ENCODE assay signal across 19 cellular contexts in genomic region chr3:126439968-126440708, GRCh38. TPM values are rescaled to one million over a fixed set of nuclear protein-coding genes. Genes with fewer than 3 reads are reported as not detected.
DNase-seq lines count a peak whose midpoint lies in the region; ATAC-seq and TF ChIP-seq lines count a peak whose summit lies in the region.
"Had no signal": no experiment of that assay in that cellular context is flagged by ENCODE, and none has a peak within 500 bp of the region (broad histone marks: within the 10 kb centered on the region; RNA-seq: fewer than 3 reads in every experiment).

No MANE protein-coding gene starts in this region.

- H3K36me3 ChIP-seq in endodermal cell (ENCODE audit: control insufficient read depth, insufficient read depth, low read length): peaks cover 19% of the 10 kb centered on the region
- H3K36me3 ChIP-seq in upper lobe of left lung: peaks cover 15 to 71% (median 52%) of the 10 kb centered on the region in 4 donors

- H3K27ac ChIP-seq in endodermal cell (ENCODE audit: low read depth, low read length): no peak overlapping the region
- H3K27ac ChIP-seq in upper lobe of left lung: no peak overlapping the region

- no peak overlapping the region for H3K4me3 Mint-ChIP-seq in activated naive CD4-positive, alpha-beta T cell treated with anti-CD3 and anti-CD28 coated beads, Interleukin-2, amount 50 U/mL, for 24 hours
- no peak overlapping the region for H3K4me3 Mint-ChIP-seq in endodermal cell

- no peak for TF ChIP-seq EP300 in upper lobe of left lung (IDR thresholded peaks at IDR 0.05)

- no peaks in the 10 kb centered on the region for H3K9me3 Mint-ChIP-seq in activated naive CD4-positive, alpha-beta T cell treated with anti-CD3 and anti-CD28 coated beads, Interleukin-2, amount 50 U/mL, for 24 hours
- no peaks in the 10 kb centered on the region for H3K9me3 Mint-ChIP-seq in endodermal cell

- no peaks in the 10 kb centered on the region for H3K27me3 Mint-ChIP-seq in activated naive CD4-positive, alpha-beta T cell treated with anti-CD3 and anti-CD28 coated beads, Interleukin-2, amount 50 U/mL, for 24 hours
- no peaks in the 10 kb centered on the region for H3K27me3 Mint-ChIP-seq in endodermal cell (ENCODE audit: insufficient read depth)

- H3K9me3 ChIP-seq in endodermal cell (ENCODE audit: control insufficient read depth, low read length) (no peaks in the 10 kb centered on the region), upper lobe of left lung (no peaks in the 10 kb centered on the region)

- TF ChIP-seq POLR2A in upper lobe of left lung (IDR thresholded peaks at IDR 0.05): no peak

- no peak for ATAC-seq in HG02588 (IDR thresholded peaks at IDR 0.05; ENCODE audit: unreplicated experiment)
- ATAC-seq in HG03039 (IDR thresholded peaks at IDR 0.05; ENCODE audit: unreplicated experiment): no peak
- no peak for ATAC-seq in upper lobe of left lung (ENCODE audit: low FRiP score in 2 of 2)
- ATAC-seq: GM12878 had no signal

- WGBS in endodermal cell (ENCODE audit: insufficient coverage in 1 of 2, insufficient read length in 1 of 2), 2 experiments: 85 to 90% methylated on average over 9 to 12 of the region's 12 CpGs
- WGBS in upper lobe of left lung, 2 donors: 92 to 94% methylated on average over 11 to 12 of the region's 12 CpGs

- H3K27ac Mint-ChIP-seq in activated naive CD4-positive, alpha-beta T cell treated with anti-CD3 and anti-CD28 coated beads, Interleukin-2, amount 50 U/mL, for 24 hours: peak overlapping the region; percentile 62
- peak overlapping the region; percentile 55 for H3K27ac Mint-ChIP-seq in endodermal cell

- H3K4me3 ChIP-seq in endodermal cell (ENCODE audit: low read length): no peak overlapping the region
- no peak overlapping the region for H3K4me3 ChIP-seq in upper lobe of left lung
- H3K4me3 ChIP-seq: GM12878 had no signal

- TF ChIP-seq CTCF in endodermal cell (conservative IDR thresholded peaks at IDR 0.05): no peak
- no peak for TF ChIP-seq CTCF in upper lobe of left lung (IDR thresholded peaks at IDR 0.05)

- no peaks in the 10 kb centered on the region for H3K4me1 ChIP-seq in endodermal cell (ENCODE audit: control insufficient read depth, insufficient read depth, low read length)
- H3K4me1 ChIP-seq in upper lobe of left lung: no peaks in the 10 kb centered on the region

- H3K9ac ChIP-seq in endodermal cell (ENCODE audit: extremely low read depth, low read length, poor library complexity, severe bottlenecking): no peak overlapping the region

- H3K27me3 ChIP-seq in endodermal cell (ENCODE audit: control insufficient read depth, insufficient read depth, low read length, poor library complexity, severe bottlenecking) (no peaks in the 10 kb centered on the region), upper lobe of left lung (no peaks in the 10 kb centered on the region)

- peaks cover 10% of the 10 kb centered on the region for H3K36me3 Mint-ChIP-seq in activated naive CD4-positive, alpha-beta T cell treated with anti-CD3 and anti-CD28 coated beads, Interleukin-2, amount 50 U/mL, for 24 hours
- peaks cover 28% of the 10 kb centered on the region for H3K36me3 Mint-ChIP-seq in endodermal cell (ENCODE audit: low read depth)

- DNase-seq in activated naive CD4-positive, alpha-beta T cell treated with Interleukin-2 at 50 U/mL for 16 hours: no peak
- DNase-seq in D341Med (ENCODE audit: low spot score) (peak; percentile 15), endodermal cell (peak; percentile 26), upper lobe of left lung (no peak)
- DNase-seq in stimulated activated CD8-positive, alpha-beta memory T cell treated with anti-CD3 and anti-CD28 coated beads, Interleukin-4, amount 100 ng/mL, for 48 hours: peak; percentile 4
- DNase-seq: DMS79, NCI-H1048, NCI-H146, NCI-H2081 treated with DMSO at 0.1 percent for 48 hours, NCI-H345, NCI-H526 treated with DMSO at 0.1 percent for 48 hours, OCI-M1 had no signal

- no peaks in the 10 kb centered on the region for H3K4me1 Mint-ChIP-seq in activated naive CD4-positive, alpha-beta T cell treated with anti-CD3 and anti-CD28 coated beads, Interleukin-2, amount 50 U/mL, for 24 hours
- no peaks in the 10 kb centered on the region for H3K4me1 Mint-ChIP-seq in endodermal cell

RNA-seq across cellular contexts. Expression of gene ZXDC, which starts 35.6 kb away (rescaled TPM):
- total RNA-seq in endodermal cell (10 to 100 TPM; 30.5 to 31.6 TPM), upper lobe of left lung (100 to 1,000 TPM in 1 of 6 donors, 10 to 100 TPM in 5; 35.9 to 112 (median 53.5) TPM)
- 22.5 TPM for polyA plus RNA-seq in endodermal cell (2013, experiment 1 of 2)
- polyA plus RNA-seq in endodermal cell (2013, experiment 2 of 2): 21.5 TPM

RNA-seq across cellular contexts. Expression of gene CFAP100, which starts 45.4 kb away (rescaled TPM):
- total RNA-seq in endodermal cell: under 1 TPM; 0.44 to 0.66 TPM
- 2.6 TPM for polyA plus RNA-seq in endodermal cell (2013, experiment 1 of 2)
- 1.6 TPM for polyA plus RNA-seq in endodermal cell (2013, experiment 2 of 2)
- 10 to 100 TPM in 4 of 6 donors, 1 to 10 TPM in 1, under 1 TPM in 1; 0.09 to 57.9 (median 21.6) TPM for total RNA-seq in upper lobe of left lung
- total RNA-seq: A673, G401, GM12878, HT1080 had no signal

Comparison
In these comparisons a context has a peak if more than half of its experiments do, and no peak if none do; other contexts are left out.
1. DNase-seq: peak in D341Med (single experiment), endodermal cell (single experiment) and stimulated activated CD8-positive, alpha-beta memory T cell treated with anti-CD3 and anti-CD28 coated beads, Interleukin-4, amount 100 ng/mL, for 48 hours (single experiment); none in activated naive CD4-positive, alpha-beta T cell treated with Interleukin-2 at 50 U/mL for 16 hours (single experiment) and upper lobe of left lung (0 of 2).